ENCODE assay signal across 1 cellular context in the genomic region with DNA sequence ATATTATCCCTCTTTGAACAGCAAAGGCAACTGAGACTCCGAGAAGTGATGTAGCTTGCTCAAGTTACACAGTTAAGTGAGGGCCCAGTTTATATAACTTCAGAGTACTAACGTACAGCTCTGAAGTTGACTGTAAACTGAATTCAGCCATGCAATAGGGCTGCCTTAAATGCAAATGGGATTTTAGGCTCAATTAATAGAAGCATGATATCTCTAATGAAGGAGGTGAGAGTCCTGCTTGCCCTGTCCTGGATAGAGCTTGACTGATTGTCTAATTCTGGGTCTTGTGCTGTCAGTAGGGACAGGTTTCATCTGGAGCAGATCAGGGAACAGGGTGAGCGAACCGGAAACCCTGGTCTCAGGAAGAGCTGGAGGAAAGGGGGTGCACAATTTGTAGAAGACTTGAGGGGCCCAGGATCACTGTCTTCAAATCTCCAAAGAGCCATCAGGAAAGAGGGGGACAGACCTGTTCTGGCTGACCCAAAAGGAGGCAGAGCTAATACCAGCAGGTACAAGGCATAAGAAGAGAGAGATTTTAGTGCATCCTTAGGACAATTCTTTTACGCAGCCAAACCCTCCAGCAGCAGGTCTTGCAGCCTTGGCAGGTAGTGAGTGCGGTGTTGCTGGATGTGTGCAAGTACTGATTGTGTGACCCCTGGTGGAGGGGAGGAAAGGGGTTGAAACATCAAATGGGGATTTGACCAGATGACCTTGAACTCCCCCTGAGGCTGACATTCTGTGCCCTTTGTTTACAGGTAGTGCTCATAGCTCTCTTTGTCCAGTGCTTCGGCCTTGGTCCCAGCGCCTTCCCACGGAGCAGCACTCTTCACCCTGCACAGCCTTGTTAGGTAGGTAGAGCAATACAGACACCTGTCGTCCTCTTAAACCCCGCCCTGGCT.
TF ChIP-seq lines count a peak whose summit lies in the region.

No MANE protein-coding gene starts in this region.

TF ChIP-seq in HepG2, 621 proteins besides CTCF, POLR2A, EP300 and RAD21 (continued from another document and continues in another):
- TF ChIP-seq, protein P1, sequence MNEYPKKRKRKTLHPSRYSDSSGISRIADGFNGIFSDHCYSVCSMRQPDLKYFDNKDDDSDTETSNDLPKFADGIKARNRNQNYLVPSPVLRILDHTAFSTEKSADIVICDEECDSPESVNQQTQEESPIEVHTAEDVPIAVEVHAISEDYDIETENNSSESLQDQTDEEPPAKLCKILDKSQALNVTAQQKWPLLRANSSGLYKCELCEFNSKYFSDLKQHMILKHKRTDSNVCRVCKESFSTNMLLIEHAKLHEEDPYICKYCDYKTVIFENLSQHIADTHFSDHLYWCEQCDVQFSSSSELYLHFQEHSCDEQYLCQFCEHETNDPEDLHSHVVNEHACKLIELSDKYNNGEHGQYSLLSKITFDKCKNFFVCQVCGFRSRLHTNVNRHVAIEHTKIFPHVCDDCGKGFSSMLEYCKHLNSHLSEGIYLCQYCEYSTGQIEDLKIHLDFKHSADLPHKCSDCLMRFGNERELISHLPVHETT (CRISPR knock-in tag; conservative IDR thresholded peaks at IDR 0.05): no peak
- TF ChIP-seq, protein P2, sequence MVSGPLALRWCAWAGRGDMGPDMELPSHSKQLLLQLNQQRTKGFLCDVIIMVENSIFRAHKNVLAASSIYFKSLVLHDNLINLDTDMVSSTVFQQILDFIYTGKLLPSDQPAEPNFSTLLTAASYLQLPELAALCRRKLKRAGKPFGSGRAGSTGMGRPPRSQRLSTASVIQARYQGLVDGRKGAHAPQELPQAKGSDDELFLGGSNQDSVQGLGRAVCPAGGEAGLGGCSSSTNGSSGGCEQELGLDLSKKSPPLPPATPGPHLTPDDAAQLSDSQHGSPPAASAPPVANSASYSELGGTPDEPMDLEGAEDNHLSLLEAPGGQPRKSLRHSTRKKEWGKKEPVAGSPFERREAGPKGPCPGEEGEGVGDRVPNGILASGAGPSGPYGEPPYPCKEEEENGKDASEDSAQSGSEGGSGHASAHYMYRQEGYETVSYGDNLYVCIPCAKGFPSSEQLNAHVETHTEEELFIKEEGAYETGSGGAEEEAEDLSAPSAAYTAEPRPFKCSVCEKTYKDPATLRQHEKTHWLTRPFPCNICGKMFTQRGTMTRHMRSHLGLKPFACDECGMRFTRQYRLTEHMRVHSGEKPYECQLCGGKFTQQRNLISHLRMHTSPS (CRISPR knock-in tag; IDR thresholded peaks at IDR 0.05; ENCODE audit: low read depth): 0 out of 2 replicates have a peak, but pooled peaks have one; percentile 13
- no peak for TF ChIP-seq ZNF333 (CRISPR knock-in tag; IDR thresholded peaks at IDR 0.05; ENCODE audit: borderline replicate concordance)
- peak; percentile 76; the same call in 1 of the 2 replicates for TF ChIP-seq DPF2 (CRISPR knock-in tag; IDR thresholded peaks at IDR 0.05; ENCODE audit: borderline replicate concordance, low read depth)
- no peak for TF ChIP-seq TBP (CRISPR knock-in tag; IDR thresholded peaks at IDR 0.05)
- TF ChIP-seq ZSCAN22 (CRISPR knock-in tag; IDR thresholded peaks at IDR 0.05): no peak
- no peak for TF ChIP-seq ZNF546 (CRISPR knock-in tag; conservative IDR thresholded peaks at IDR 0.05)
- TF ChIP-seq ZNF441 (CRISPR knock-in tag; IDR thresholded peaks at IDR 0.05; ENCODE audit: borderline replicate concordance): peak; percentile 81; the same call in 1 of the 2 replicates
- TF ChIP-seq, protein P3, sequence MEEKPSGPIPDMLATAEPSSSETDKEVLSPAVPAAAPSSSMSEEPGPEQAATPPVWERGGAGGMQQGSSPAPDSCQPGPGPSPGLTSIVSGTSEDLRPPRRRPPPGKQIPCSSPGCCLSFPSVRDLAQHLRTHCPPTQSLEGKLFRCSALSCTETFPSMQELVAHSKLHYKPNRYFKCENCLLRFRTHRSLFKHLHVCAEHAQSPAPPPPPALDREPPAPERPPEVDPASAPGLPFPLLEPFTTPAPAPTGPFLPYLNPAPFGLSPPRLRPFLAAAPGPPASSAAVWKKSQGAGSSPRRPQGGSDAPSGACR (CRISPR knock-in tag; IDR thresholded peaks at IDR 0.05): no peak; the same call in 1 of the 2 replicates
- TF ChIP-seq ELF1 (CRISPR knock-in tag; IDR thresholded peaks at IDR 0.05): 0 out of 2 replicates have a peak, but pooled peaks have one; percentile 10
- TF ChIP-seq NFATC3 (CRISPR knock-in tag; IDR thresholded peaks at IDR 0.05): no peak
- no peak for TF ChIP-seq TBX3 (IDR thresholded peaks at IDR 0.05; ENCODE audit: borderline replicate concordance)
- no peak for TF ChIP-seq WIZ (CRISPR knock-in tag; IDR thresholded peaks at IDR 0.05)
- no peak for TF ChIP-seq NFYB (CRISPR knock-in tag; IDR thresholded peaks at IDR 0.05)
- no peak for TF ChIP-seq ZNF547 (CRISPR knock-in tag; IDR thresholded peaks at IDR 0.05)
- peak; percentile 65; the same call in 1 of the 2 replicates for TF ChIP-seq JUN (CRISPR knock-in tag; IDR thresholded peaks at IDR 0.05)
- TF ChIP-seq, protein P4, sequence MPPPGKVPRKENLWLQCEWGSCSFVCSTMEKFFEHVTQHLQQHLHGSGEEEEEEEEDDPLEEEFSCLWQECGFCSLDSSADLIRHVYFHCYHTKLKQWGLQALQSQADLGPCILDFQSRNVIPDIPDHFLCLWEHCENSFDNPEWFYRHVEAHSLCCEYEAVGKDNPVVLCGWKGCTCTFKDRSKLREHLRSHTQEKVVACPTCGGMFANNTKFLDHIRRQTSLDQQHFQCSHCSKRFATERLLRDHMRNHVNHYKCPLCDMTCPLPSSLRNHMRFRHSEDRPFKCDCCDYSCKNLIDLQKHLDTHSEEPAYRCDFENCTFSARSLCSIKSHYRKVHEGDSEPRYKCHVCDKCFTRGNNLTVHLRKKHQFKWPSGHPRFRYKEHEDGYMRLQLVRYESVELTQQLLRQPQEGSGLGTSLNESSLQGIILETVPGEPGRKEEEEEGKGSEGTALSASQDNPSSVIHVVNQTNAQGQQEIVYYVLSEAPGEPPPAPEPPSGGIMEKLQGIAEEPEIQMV (CRISPR knock-in tag; IDR thresholded peaks at IDR 0.05; ENCODE audit: low read depth): 0 out of 2 replicates have a peak, but pooled peaks have one; percentile 63
- TF ChIP-seq SRF (IDR thresholded peaks at IDR 0.05; ENCODE audit: low read depth, low read length): no peak
- TF ChIP-seq, protein P5, sequence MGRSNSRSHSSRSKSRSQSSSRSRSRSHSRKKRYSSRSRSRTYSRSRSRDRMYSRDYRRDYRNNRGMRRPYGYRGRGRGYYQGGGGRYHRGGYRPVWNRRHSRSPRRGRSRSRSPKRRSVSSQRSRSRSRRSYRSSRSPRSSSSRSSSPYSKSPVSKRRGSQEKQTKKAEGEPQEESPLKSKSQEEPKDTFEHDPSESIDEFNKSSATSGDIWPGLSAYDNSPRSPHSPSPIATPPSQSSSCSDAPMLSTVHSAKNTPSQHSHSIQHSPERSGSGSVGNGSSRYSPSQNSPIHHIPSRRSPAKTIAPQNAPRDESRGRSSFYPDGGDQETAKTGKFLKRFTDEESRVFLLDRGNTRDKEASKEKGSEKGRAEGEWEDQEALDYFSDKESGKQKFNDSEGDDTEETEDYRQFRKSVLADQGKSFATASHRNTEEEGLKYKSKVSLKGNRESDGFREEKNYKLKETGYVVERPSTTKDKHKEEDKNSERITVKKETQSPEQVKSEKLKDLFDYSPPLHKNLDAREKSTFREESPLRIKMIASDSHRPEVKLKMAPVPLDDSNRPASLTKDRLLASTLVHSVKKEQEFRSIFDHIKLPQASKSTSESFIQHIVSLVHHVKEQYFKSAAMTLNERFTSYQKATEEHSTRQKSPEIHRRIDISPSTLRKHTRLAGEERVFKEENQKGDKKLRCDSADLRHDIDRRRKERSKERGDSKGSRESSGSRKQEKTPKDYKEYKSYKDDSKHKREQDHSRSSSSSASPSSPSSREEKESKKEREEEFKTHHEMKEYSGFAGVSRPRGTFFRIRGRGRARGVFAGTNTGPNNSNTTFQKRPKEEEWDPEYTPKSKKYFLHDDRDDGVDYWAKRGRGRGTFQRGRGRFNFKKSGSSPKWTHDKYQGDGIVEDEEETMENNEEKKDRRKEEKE (IDR thresholded peaks at IDR 0.05): no peak
- no peak for TF ChIP-seq THYN1 (CRISPR knock-in tag; IDR thresholded peaks at IDR 0.05; ENCODE audit: borderline replicate concordance, low read depth)
- TF ChIP-seq, protein P6, sequence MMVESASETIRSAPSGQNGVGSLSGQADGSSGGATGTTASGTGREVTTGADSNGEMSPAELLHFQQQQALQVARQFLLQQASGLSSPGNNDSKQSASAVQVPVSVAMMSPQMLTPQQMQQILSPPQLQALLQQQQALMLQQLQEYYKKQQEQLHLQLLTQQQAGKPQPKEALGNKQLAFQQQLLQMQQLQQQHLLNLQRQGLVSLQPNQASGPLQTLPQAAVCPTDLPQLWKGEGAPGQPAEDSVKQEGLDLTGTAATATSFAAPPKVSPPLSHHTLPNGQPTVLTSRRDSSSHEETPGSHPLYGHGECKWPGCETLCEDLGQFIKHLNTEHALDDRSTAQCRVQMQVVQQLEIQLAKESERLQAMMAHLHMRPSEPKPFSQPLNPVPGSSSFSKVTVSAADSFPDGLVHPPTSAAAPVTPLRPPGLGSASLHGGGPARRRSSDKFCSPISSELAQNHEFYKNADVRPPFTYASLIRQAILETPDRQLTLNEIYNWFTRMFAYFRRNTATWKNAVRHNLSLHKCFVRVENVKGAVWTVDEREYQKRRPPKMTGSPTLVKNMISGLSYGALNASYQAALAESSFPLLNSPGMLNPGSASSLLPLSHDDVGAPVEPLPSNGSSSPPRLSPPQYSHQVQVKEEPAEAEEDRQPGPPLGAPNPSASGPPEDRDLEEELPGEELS (CRISPR knock-in tag; IDR thresholded peaks at IDR 0.05): peak; percentile 89
- TF ChIP-seq ZSCAN9 (CRISPR knock-in tag; IDR thresholded peaks at IDR 0.05; ENCODE audit: borderline replicate concordance): no peak
- TF ChIP-seq, protein P7, sequence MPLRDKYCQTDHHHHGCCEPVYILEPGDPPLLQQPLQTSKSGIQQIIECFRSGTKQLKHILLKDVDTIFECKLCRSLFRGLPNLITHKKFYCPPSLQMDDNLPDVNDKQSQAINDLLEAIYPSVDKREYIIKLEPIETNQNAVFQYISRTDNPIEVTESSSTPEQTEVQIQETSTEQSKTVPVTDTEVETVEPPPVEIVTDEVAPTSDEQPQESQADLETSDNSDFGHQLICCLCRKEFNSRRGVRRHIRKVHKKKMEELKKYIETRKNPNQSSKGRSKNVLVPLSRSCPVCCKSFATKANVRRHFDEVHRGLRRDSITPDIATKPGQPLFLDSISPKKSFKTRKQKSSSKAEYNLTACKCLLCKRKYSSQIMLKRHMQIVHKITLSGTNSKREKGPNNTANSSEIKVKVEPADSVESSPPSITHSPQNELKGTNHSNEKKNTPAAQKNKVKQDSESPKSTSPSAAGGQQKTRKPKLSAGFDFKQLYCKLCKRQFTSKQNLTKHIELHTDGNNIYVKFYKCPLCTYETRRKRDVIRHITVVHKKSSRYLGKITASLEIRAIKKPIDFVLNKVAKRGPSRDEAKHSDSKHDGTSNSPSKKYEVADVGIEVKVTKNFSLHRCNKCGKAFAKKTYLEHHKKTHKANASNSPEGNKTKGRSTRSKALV (CRISPR knock-in tag; IDR thresholded peaks at IDR 0.05): no peak
- no peak for TF ChIP-seq HIVEP1 (CRISPR knock-in tag; IDR thresholded peaks at IDR 0.05)
- 0 out of 2 replicates have a peak, but pooled peaks have one; percentile 72 for TF ChIP-seq AKAP8 (CRISPR knock-in tag; IDR thresholded peaks at IDR 0.05)
- no peak for TF ChIP-seq TMF1 (CRISPR knock-in tag; IDR thresholded peaks at IDR 0.05; ENCODE audit: low read depth)
- TF ChIP-seq, protein P8, sequence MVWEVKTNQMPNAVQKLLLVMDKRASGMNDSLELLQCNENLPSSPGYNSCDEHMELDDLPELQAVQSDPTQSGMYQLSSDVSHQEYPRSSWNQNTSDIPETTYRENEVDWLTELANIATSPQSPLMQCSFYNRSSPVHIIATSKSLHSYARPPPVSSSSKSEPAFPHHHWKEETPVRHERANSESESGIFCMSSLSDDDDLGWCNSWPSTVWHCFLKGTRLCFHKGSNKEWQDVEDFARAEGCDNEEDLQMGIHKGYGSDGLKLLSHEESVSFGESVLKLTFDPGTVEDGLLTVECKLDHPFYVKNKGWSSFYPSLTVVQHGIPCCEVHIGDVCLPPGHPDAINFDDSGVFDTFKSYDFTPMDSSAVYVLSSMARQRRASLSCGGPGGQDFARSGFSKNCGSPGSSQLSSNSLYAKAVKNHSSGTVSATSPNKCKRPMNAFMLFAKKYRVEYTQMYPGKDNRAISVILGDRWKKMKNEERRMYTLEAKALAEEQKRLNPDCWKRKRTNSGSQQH (CRISPR knock-in tag; IDR thresholded peaks at IDR 0.05; ENCODE audit: low read depth): no peak; the same call in 1 of the 2 replicates
- peak; percentile 31; the same call in 1 of the 2 replicates for TF ChIP-seq TBX2 (CRISPR knock-in tag; IDR thresholded peaks at IDR 0.05; ENCODE audit: borderline replicate concordance)
- no peak for TF ChIP-seq SAP130 (CRISPR knock-in tag; IDR thresholded peaks at IDR 0.05; ENCODE audit: low read depth)
- no peak for TF ChIP-seq YEATS4 (CRISPR knock-in tag; IDR thresholded peaks at IDR 0.05; ENCODE audit: borderline replicate concordance)
- TF ChIP-seq SRY (CRISPR knock-in tag; IDR thresholded peaks at IDR 0.05): no peak
- TF ChIP-seq, protein P9, sequence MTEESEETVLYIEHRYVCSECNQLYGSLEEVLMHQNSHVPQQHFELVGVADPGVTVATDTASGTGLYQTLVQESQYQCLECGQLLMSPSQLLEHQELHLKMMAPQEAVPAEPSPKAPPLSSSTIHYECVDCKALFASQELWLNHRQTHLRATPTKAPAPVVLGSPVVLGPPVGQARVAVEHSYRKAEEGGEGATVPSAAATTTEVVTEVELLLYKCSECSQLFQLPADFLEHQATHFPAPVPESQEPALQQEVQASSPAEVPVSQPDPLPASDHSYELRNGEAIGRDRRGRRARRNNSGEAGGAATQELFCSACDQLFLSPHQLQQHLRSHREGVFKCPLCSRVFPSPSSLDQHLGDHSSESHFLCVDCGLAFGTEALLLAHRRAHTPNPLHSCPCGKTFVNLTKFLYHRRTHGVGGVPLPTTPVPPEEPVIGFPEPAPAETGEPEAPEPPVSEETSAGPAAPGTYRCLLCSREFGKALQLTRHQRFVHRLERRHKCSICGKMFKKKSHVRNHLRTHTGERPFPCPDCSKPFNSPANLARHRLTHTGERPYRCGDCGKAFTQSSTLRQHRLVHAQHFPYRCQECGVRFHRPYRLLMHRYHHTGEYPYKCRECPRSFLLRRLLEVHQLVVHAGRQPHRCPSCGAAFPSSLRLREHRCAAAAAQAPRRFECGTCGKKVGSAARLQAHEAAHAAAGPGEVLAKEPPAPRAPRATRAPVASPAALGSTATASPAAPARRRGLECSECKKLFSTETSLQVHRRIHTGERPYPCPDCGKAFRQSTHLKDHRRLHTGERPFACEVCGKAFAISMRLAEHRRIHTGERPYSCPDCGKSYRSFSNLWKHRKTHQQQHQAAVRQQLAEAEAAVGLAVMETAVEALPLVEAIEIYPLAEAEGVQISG (CRISPR knock-in tag; IDR thresholded peaks at IDR 0.05): no peak
- peak; percentile 92 to 93 for TF ChIP-seq NR2F1 (CRISPR knock-in tag; IDR thresholded peaks at IDR 0.05)
- TF ChIP-seq IRX3 (CRISPR knock-in tag; IDR thresholded peaks at IDR 0.05; ENCODE audit: borderline replicate concordance, low read depth): no peak
- TF ChIP-seq, protein P10, sequence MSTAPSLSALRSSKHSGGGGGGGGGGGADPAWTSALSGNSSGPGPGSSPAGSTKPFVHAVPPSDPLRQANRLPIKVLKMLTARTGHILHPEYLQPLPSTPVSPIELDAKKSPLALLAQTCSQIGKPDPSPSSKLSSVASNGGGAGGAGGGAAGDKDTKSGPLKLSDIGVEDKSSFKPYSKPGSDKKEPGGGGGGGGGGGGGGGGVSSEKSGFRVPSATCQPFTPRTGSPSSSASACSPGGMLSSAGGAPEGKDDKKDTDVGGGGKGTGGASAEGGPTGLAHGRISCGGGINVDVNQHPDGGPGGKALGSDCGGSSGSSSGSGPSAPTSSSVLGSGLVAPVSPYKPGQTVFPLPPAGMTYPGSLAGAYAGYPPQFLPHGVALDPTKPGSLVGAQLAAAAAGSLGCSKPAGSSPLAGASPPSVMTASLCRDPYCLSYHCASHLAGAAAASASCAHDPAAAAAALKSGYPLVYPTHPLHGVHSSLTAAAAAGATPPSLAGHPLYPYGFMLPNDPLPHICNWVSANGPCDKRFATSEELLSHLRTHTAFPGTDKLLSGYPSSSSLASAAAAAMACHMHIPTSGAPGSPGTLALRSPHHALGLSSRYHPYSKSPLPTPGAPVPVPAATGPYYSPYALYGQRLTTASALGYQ (CRISPR knock-in tag; IDR thresholded peaks at IDR 0.05): no peak
